1 cellular context compared by ENCODE assay signal in the genomic region with DNA sequence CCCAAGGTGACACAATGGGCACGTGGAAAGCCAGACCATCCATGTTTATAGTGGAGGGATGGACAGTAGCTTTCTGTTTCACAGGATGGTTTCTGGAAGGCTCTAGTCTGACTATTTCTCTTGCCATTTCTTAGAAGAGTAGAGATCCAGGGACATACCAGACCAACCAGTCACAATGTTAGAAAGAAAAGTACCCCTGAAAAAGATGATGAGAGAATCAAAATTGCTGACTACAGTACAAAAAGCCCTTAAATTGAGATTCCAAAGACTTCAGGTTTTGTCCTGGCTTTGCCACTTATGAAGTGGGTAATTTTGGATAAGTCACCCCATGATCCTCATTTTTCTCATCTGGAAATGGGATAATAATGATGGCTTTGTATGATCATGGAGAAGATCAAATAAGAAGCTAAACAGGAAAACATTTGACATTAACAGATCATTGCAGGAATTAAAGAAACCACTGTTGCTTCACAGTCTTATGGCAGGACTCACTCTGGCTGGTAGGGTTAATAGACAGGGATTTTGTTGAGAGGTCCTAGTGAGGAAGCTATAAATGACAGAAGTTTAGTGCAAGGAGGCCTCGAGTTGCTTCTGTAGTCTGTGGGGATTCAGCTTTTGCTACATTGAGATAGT.
TF ChIP-seq lines count a peak whose summit lies in the region.

No MANE protein-coding gene starts in this region.

TF ChIP-seq in GM23338, 12 proteins besides CTCF, POLR2A, EP300 and RAD21:
- TF ChIP-seq, protein P1, sequence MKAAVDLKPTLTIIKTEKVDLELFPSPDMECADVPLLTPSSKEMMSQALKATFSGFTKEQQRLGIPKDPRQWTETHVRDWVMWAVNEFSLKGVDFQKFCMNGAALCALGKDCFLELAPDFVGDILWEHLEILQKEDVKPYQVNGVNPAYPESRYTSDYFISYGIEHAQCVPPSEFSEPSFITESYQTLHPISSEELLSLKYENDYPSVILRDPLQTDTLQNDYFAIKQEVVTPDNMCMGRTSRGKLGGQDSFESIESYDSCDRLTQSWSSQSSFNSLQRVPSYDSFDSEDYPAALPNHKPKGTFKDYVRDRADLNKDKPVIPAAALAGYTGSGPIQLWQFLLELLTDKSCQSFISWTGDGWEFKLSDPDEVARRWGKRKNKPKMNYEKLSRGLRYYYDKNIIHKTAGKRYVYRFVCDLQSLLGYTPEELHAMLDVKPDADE (IDR thresholded peaks at IDR 0.05): no peak
- TF ChIP-seq EZH2phosphoT487 (IDR thresholded peaks at IDR 0.05; ENCODE audit: unreplicated experiment): no peak
- no peak for TF ChIP-seq ZNF114 (CRISPR knock-in tag; IDR thresholded peaks at IDR 0.05)
- TF ChIP-seq, protein P2, sequence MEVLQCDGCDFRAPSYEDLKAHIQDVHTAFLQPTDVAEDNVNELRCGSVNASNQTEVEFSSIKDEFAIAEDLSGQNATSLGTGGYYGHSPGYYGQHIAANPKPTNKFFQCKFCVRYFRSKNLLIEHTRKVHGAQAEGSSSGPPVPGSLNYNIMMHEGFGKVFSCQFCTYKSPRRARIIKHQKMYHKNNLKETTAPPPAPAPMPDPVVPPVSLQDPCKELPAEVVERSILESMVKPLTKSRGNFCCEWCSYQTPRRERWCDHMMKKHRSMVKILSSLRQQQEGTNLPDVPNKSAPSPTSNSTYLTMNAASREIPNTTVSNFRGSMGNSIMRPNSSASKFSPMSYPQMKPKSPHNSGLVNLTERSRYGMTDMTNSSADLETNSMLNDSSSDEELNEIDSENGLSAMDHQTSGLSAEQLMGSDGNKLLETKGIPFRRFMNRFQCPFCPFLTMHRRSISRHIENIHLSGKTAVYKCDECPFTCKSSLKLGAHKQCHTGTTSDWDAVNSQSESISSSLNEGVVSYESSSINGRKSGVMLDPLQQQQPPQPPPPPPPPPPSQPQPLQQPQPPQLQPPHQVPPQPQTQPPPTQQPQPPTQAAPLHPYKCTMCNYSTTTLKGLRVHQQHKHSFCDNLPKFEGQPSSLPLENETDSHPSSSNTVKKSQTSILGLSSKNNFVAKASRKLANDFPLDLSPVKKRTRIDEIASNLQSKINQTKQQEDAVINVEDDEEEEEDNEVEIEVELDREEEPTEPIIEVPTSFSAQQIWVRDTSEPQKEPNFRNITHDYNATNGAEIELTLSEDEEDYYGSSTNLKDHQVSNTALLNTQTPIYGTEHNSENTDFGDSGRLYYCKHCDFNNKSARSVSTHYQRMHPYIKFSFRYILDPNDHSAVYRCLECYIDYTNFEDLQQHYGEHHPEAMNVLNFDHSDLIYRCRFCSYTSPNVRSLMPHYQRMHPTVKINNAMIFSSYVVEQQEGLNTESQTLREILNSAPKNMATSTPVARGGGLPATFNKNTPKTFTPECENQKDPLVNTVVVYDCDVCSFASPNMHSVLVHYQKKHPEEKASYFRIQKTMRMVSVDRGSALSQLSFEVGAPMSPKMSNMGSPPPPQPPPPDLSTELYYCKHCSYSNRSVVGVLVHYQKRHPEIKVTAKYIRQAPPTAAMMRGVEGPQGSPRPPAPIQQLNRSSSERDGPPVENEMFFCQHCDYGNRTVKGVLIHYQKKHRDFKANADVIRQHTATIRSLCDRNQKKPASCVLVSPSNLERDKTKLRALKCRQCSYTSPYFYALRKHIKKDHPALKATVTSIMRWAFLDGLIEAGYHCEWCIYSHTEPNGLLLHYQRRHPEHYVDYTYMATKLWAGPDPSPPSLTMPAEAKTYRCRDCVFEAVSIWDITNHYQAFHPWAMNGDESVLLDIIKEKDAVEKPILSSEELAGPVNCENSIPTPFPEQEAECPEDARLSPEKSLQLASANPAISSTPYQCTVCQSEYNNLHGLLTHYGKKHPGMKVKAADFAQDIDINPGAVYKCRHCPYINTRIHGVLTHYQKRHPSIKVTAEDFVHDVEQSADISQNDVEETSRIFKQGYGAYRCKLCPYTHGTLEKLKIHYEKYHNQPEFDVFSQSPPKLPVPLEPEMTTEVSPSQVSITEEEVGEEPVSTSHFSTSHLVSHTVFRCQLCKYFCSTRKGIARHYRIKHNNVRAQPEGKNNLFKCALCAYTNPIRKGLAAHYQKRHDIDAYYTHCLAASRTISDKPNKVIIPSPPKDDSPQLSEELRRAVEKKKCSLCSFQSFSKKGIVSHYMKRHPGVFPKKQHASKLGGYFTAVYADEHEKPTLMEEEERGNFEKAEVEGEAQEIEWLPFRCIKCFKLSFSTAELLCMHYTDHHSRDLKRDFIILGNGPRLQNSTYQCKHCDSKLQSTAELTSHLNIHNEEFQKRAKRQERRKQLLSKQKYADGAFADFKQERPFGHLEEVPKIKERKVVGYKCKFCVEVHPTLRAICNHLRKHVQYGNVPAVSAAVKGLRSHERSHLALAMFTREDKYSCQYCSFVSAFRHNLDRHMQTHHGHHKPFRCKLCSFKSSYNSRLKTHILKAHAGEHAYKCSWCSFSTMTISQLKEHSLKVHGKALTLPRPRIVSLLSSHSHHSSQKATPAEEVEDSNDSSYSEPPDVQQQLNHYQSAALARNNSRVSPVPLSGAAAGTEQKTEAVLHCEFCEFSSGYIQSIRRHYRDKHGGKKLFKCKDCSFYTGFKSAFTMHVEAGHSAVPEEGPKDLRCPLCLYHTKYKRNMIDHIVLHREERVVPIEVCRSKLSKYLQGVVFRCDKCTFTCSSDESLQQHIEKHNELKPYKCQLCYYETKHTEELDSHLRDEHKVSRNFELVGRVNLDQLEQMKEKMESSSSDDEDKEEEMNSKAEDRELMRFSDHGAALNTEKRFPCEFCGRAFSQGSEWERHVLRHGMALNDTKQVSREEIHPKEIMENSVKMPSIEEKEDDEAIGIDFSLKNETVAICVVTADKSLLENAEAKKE (CRISPR knock-in tag; IDR thresholded peaks at IDR 0.05): no peak
TF ChIP-seq in GM23338: peak in this region for 0.
